In genomic region chr17:3754458-3755334, GRCh38 we compare ENCODE assay signal across 1 cellular context.
A peak's percentile ranks its signal among the peaks of the same experiment; 100 is the strongest.
TF ChIP-seq lines count a peak whose summit lies in the region.

No MANE protein-coding gene starts in this region.

TF ChIP-seq in K562, 482 proteins besides CTCF, POLR2A, EP300 and RAD21 (continued from another document):
- TF ChIP-seq ELK3 (CRISPR knock-in tag; IDR thresholded peaks at IDR 0.05) (no peak), HNRNPLL (IDR thresholded peaks at IDR 0.05; ENCODE audit: low read depth, low read length, poor library complexity, severe bottlenecking) (peak; percentile 52), ZBTB12 (CRISPR knock-in tag; IDR thresholded peaks at IDR 0.05) (no peak), ZSCAN32 (CRISPR knock-in tag; IDR thresholded peaks at IDR 0.05) (no peak), NR3C1 (CRISPR knock-in tag; IDR thresholded peaks at IDR 0.05) (no peak), ATF2 (CRISPR knock-in tag; IDR thresholded peaks at IDR 0.05) (no peak), ZNF239 (CRISPR knock-in tag; IDR thresholded peaks at IDR 0.05) (no peak), TCFL5 (CRISPR knock-in tag; conservative IDR thresholded peaks at IDR 0.05) (no peak), ZNF583 (CRISPR knock-in tag; IDR thresholded peaks at IDR 0.05) (0 out of 2 replicates have a peak, but pooled peaks have one; percentile 35), SUPT5H (IDR thresholded peaks at IDR 0.05) (peak; percentile 66), KLF6 (CRISPR knock-in tag; IDR thresholded peaks at IDR 0.05; ENCODE audit: borderline replicate concordance) (no peak), PHF8 (IDR thresholded peaks at IDR 0.05; ENCODE audit: borderline replicate concordance, low read length) (peak; percentile 74; the same call in 1 of the 2 replicates), SRSF3 (IDR thresholded peaks at IDR 0.05; ENCODE audit: insufficient read depth, low read length) (no peak), ZBTB5 (IDR thresholded peaks at IDR 0.05) (no peak), ZNF780A (CRISPR knock-in tag; IDR thresholded peaks at IDR 0.05) (no peak), MYNN (IDR thresholded peaks at IDR 0.05) (no peak), MYNN (CRISPR knock-in tag; IDR thresholded peaks at IDR 0.05) (no peak)
